ENCODE assay signal across 20 cellular contexts in genomic region chrM:2644-3376, GRCh38.
A peak's percentile ranks its signal among the peaks of the same experiment; 100 is the strongest.
DNase-seq lines count a peak whose midpoint lies in the region; ATAC-seq, FAIRE-seq and TF ChIP-seq lines count a peak whose summit lies in the region.
"Had no signal": no experiment of that assay in that cellular context is flagged by ENCODE, and none has a peak within 500 bp of the region (broad histone marks: within the 10 kb centered on the region; RNA-seq: fewer than 3 reads in every experiment).

No MANE protein-coding gene starts in this region.

- DNase-seq in HepG2 (ENCODE audit: low spot score) (no peak), right lobe of liver (no peak), K562 (ENCODE audit: extremely low read depth in 1 of 4, low spot score in 3 of 4) (no peak), transverse colon (no peak)
- DNase-seq: AML-193; CD4-positive, alpha-beta T cell; CD8-positive, alpha-beta T cell; DMS 273 treated with DMSO at 0.1 percent for 48 hours; DMS153; DMS53; DMS79; DND-41; EL; GDM1 had no signal

- intact Hi-C loops in HepG2 (cut with micrococcal nuclease; ENCODE audit: unreplicated experiment) = no loop called here
- intact Hi-C loops in right lobe of liver (cut with DNase I) = no loop called here
- intact Hi-C loops in K562 (cut with micrococcal nuclease) = no loop called here
- intact Hi-C loops in transverse colon (cut with DNase I; ENCODE audit: low total_unique reads) = no loop called here

- TF ChIP-seq RAD21 in HepG2 (CRISPR knock-in tag; IDR thresholded peaks at IDR 0.05) (no peak), K562 (CRISPR knock-in tag; conservative IDR thresholded peaks at IDR 0.05 in 1 of 2, IDR thresholded peaks at IDR 0.05 in 1 of 2) (no peak)

- WGBS in HepG2 (ENCODE audit: low lambda C conversion rate) = under 1% methylated on average over 26 of the region's 26 CpGs
- WGBS in right lobe of liver (ENCODE audit: insufficient coverage, low coverage, low lambda C conversion rate, missing lambda C conversion rate) = 0% methylated on average over 26 of the region's 26 CpGs
- under 1% methylated on average over 26 of the region's 26 CpGs for WGBS in K562 (ENCODE audit: insufficient coverage, low coverage, missing lambda C conversion rate)
- WGBS in transverse colon (ENCODE audit: low coverage in 1 of 2), 2 donors = 0% methylated on average over 26 of the region's 26 CpGs

- no peak overlapping the region for H3K4me2 ChIP-seq in HepG2 (ENCODE audit: low read depth, low read length)
- H3K4me2 ChIP-seq in K562 (ENCODE audit: insufficient read depth, low read length) = no peak overlapping the region
- H3K4me2 ChIP-seq: A549; BLaER1 treated with 17β-estradiol and CSF1 and Interleukin-3, amounts not matched to agents 10 nM and 100 nM had no signal

- no peaks in the 10 kb centered on the region for H3K36me3 ChIP-seq in HepG2 (replicated peaks in 1 of 2; ENCODE audit: control insufficient read depth in 1 of 2, insufficient read depth in 2 of 2, low read length in 2 of 2)
- H3K36me3 ChIP-seq in right lobe of liver = no peaks in the 10 kb centered on the region
- H3K36me3 ChIP-seq in K562 (ENCODE audit: control insufficient read depth, insufficient read depth, low read length) = no peaks in the 10 kb centered on the region
- H3K36me3 ChIP-seq in transverse colon = no peaks in the 10 kb centered on the region
- H3K36me3 ChIP-seq: BLaER1 treated with 17β-estradiol and CSF1 and Interleukin-3, amounts not matched to agents 10 nM and 100 nM had no signal

- H4K20me1 ChIP-seq in HepG2 (ENCODE audit: insufficient read depth, low read length) (no peaks in the 10 kb centered on the region), K562 (replicated peaks; ENCODE audit: control insufficient read depth, insufficient read depth, low read length) (no peaks in the 10 kb centered on the region)
- H4K20me1 ChIP-seq: BLaER1 treated with 17β-estradiol and CSF1 and Interleukin-3, amounts not matched to agents 10 nM and 100 nM had no signal

- POLR2A ChIA-PET in HepG2 (lab: Yijun Ruan, JAX) = interaction anchor here (8.8 kb wide), 1 partner anchor 10 kb away, joined by 3907 read pairs; no protein-coding TSS in a partner anchor
- POLR2A ChIA-PET in K562 (lab: Yijun Ruan, JAX) = interaction anchor here (8.8 kb wide), 1 partner anchor 9 kb away, joined by 53806 read pairs; no protein-coding TSS in a partner anchor

- no peak for TF ChIP-seq CTCF in HepG2 (CRISPR knock-in tag; IDR thresholded peaks at IDR 0.05)
- TF ChIP-seq CTCF in right lobe of liver (IDR thresholded peaks at IDR 0.05) = no peak
- TF ChIP-seq CTCF in K562 (IDR thresholded peaks at IDR 0.05 in 2 of 3, conservative IDR thresholded peaks at IDR 0.05 in 1 of 3; ENCODE audit: insufficient read depth in 2 of 3, low read depth in 1 of 3, low read length in 3 of 3) = no peak
- TF ChIP-seq CTCF in transverse colon (IDR thresholded peaks at IDR 0.05) = no peak

- H3K9ac ChIP-seq in HepG2 (ENCODE audit: insufficient read depth, low read depth, low read length) (no peak overlapping the region), K562 (ENCODE audit: insufficient read depth in 1 of 2, low read depth in 2 of 2, low read length in 2 of 2) (no peak overlapping the region)
- H3K9ac ChIP-seq: BLaER1 treated with 17β-estradiol and CSF1 and Interleukin-3, amounts not matched to agents 10 nM and 100 nM had no signal

- H3K4me1 ChIP-seq in HepG2 (ENCODE audit: insufficient read depth, low read length) (no peaks in the 10 kb centered on the region), right lobe of liver (no peaks in the 10 kb centered on the region), K562 (replicated peaks in 1 of 2; ENCODE audit: control insufficient read depth in 2 of 2, insufficient read depth in 2 of 2, low read length in 2 of 2) (no peaks in the 10 kb centered on the region), transverse colon (no peaks in the 10 kb centered on the region)
- H3K4me1 ChIP-seq: A549; BLaER1 treated with 17β-estradiol and CSF1 and Interleukin-3, amounts not matched to agents 10 nM and 100 nM had no signal

- no peaks in the 10 kb centered on the region for H3K27me3 ChIP-seq in HepG2 (ENCODE audit: control insufficient read depth in 1 of 2, insufficient read depth in 2 of 2, low read length in 2 of 2)
- no peaks in the 10 kb centered on the region for H3K27me3 ChIP-seq in right lobe of liver
- H3K27me3 ChIP-seq in K562 (ENCODE audit: control insufficient read depth in 2 of 2, insufficient read depth in 2 of 2, low read length in 2 of 2) = no peaks in the 10 kb centered on the region
- H3K27me3 ChIP-seq in transverse colon = no peaks in the 10 kb centered on the region
- H3K27me3 ChIP-seq: BLaER1 treated with 17β-estradiol and CSF1 and Interleukin-3, amounts not matched to agents 10 nM and 100 nM had no signal

- H3K9me3 ChIP-seq in HepG2 (ENCODE audit: low read length) (no peaks in the 10 kb centered on the region), right lobe of liver (no peaks in the 10 kb centered on the region), K562 (replicated peaks; ENCODE audit: control insufficient read depth, insufficient read depth, low read depth, low read length) (no peaks in the 10 kb centered on the region), transverse colon (no peaks in the 10 kb centered on the region)
- H3K9me3 ChIP-seq: A549; BLaER1 treated with 17β-estradiol and CSF1 and Interleukin-3, amounts not matched to agents 10 nM and 100 nM had no signal

- TF ChIP-seq EP300 in HepG2 (IDR thresholded peaks at IDR 0.05; ENCODE audit: low read depth in 2 of 2, low read length in 2 of 2) = no peak
- TF ChIP-seq EP300 in HepG2 (CRISPR knock-in tag; IDR thresholded peaks at IDR 0.05; ENCODE audit: borderline replicate concordance) = no peak
- TF ChIP-seq EP300 in K562 (IDR thresholded peaks at IDR 0.05; ENCODE audit: low read length) = no peak
- TF ChIP-seq EP300 in transverse colon (IDR thresholded peaks at IDR 0.05; ENCODE audit: low read depth) = no peak

- H3K79me2 ChIP-seq in HepG2 (ENCODE audit: insufficient read depth, low read length) (no peaks in the 10 kb centered on the region), K562 (ENCODE audit: control insufficient read depth, insufficient read depth, low read length) (no peaks in the 10 kb centered on the region)

- H2AFZ ChIP-seq in HepG2 (ENCODE audit: low read length) = no peak overlapping the region
- no peak overlapping the region for H2AFZ ChIP-seq in K562 (ENCODE audit: low read depth, low read length)

- FAIRE-seq in HepG2 (lab: Jason Lieb, UNC) (no peak), K562 (lab: Jason Lieb, UNC) (no peak)
- FAIRE-seq: A549, GM12878 had no signal

- TF ChIP-seq POLR2A in HepG2 (IDR thresholded peaks at IDR 0.05; ENCODE audit: insufficient read depth in 1 of 2, low read depth in 2 of 2, low read length in 2 of 2) = no peak
- TF ChIP-seq POLR2A in right lobe of liver (IDR thresholded peaks at IDR 0.05) = no peak
- no peak for TF ChIP-seq POLR2A in K562 (conservative IDR thresholded peaks at IDR 0.05)
- TF ChIP-seq POLR2A in transverse colon (IDR thresholded peaks at IDR 0.05) = no peak

- H3K27ac ChIP-seq in HepG2 (ENCODE audit: extremely low read length, insufficient read depth, low read length) (no peak overlapping the region), right lobe of liver (no peak overlapping the region), K562 (ENCODE audit: extremely low read depth, low read depth, low read length) (no peak overlapping the region), transverse colon (no peak overlapping the region)
- H3K27ac ChIP-seq: 22Rv1; A549; BLaER1 treated with 17β-estradiol and CSF1 and Interleukin-3, amounts not matched to agents 10 nM and 100 nM; C4-2B had no signal

- in situ Hi-C loops in HepG2 (cut with HindIII; ENCODE audit: extremely low pct_ligation_motif_present, low pct_unique_long_range_greater_than_20kb) = no loop called here
- in situ Hi-C loops in K562 (cut with MboI) = no loop called here
- in situ Hi-C loops in transverse colon (cut with MboI; ENCODE audit: low pct_ligation_motif_present in 1 of 4, low pct_unique_long_range_greater_than_20kb in 1 of 4, low sequenced_read_pairs in 3 of 4) = no loop called here

- no peaks in the 10 kb centered on the region for H3K9me1 ChIP-seq in K562 (ENCODE audit: control insufficient read depth, insufficient read depth, low read length)

- ATAC-seq in HepG2 (no peak), right lobe of liver (no peak), K562 (no peak), GM18909 (IDR thresholded peaks at IDR 0.05; ENCODE audit: poor library complexity, unreplicated experiment) (no peak)
- ATAC-seq: A549; CD8-positive, alpha-beta T cell; GM12878 had no signal

- BruUV-seq in HepG2 (replicated peaks; lab: Mats Ljungman, UMichigan) = no TSS peak
- no TSS peak for BruUV-seq in K562 (replicated peaks; lab: Mats Ljungman, UMichigan)

- CTCF ChIA-PET in HepG2 (lab: Yijun Ruan, JAX; ENCODE audit: low intra/inter-chr PET ratio, low total read pairs) = interaction anchor here (7.2 kb wide), 1 partner anchor 10 kb away, joined by 518 read pairs; no protein-coding TSS in a partner anchor
- CTCF ChIA-PET in K562 (lab: Yijun Ruan, JAX; ENCODE audit: low intra/inter-chr PET ratio) = interaction anchor here (8.8 kb wide), 1 partner anchor 10 kb away, joined by 1054 read pairs; no protein-coding TSS in a partner anchor

- H3K4me3 ChIP-seq in HepG2 (replicated peaks in 1 of 3; ENCODE audit: insufficient read depth in 1 of 3, low read depth in 2 of 3, low read length in 3 of 3) (no peak overlapping the region), right lobe of liver (no peak overlapping the region), K562 (no peak overlapping the region), transverse colon (no peak overlapping the region)
- H3K4me3 ChIP-seq: A549; BLaER1 treated with 17β-estradiol and CSF1 and Interleukin-3, amounts not matched to agents 10 nM and 100 nM; GM12878 had no signal

TF ChIP-seq in HepG2, 621 proteins besides CTCF, POLR2A, EP300 and RAD21 (continues in another document):
- no peak for TF ChIP-seq KAT7 (CRISPR knock-in tag; IDR thresholded peaks at IDR 0.05; ENCODE audit: borderline replicate concordance)

TF ChIP-seq in K562, 482 proteins besides CTCF, POLR2A, EP300 and RAD21:
- TF ChIP-seq MAX (CRISPR knock-in tag; IDR thresholded peaks at IDR 0.05) (no peak), ZNF436 (CRISPR knock-in tag; IDR thresholded peaks at IDR 0.05) (no peak), TBP (optimal IDR thresholded peaks at IDR 0.05; ENCODE audit: low read depth, low read length) (peak; percentile 79), HNRNPH1 (optimal IDR thresholded peaks at IDR 0.05; ENCODE audit: low read depth, low read length) (peak; percentile 96), POLR2AphosphoS5 (IDR thresholded peaks at IDR 0.05; ENCODE audit: control insufficient read depth, insufficient read depth, low read depth, low read length) (no peak)

Comparison
In these comparisons a context has a peak if more than half of its experiments do, and no peak if none do; other contexts are left out.
1. Of the 241 proteins assayed by ChIP-seq in both HepG2 and K562: peak only in HepG2: CCAR2, RBM22 and SRSF1; only in K562: TBP; in both: HNRNPH1; in neither: 236.